ENCODE assay signal across 10 cellular contexts in genomic region chr2:131528981-131529863, GRCh38. TPM values are rescaled to one million over a fixed set of nuclear protein-coding genes. Genes with fewer than 3 reads are reported as not detected.
A peak's percentile ranks its signal among the peaks of the same experiment; 100 is the strongest.
DNase-seq lines count a peak whose midpoint lies in the region; ATAC-seq and TF ChIP-seq lines count a peak whose summit lies in the region.
"Not testable (repeated sequence)": the region's sequence is repeated elsewhere in the genome, so short reads cannot be mapped to it uniquely, and the experiment has no call there.
"Had no signal": no experiment of that assay in that cellular context is flagged by ENCODE, and none has a peak within 500 bp of the region (broad histone marks: within the 10 kb centered on the region; RNA-seq: fewer than 3 reads in every experiment).

No MANE protein-coding gene starts in this region.

- H3K27ac Mint-ChIP-seq in activated CD4-positive, alpha-beta memory T cell treated with anti-CD3 and anti-CD28 coated beads, Interleukin-2, amount 10 ng/mL, durations not matched to agents 7 days and 5 days; endodermal cell; mesothelial cell of epicardium; stimulated activated naive CD8-positive, alpha-beta T cell treated with anti-CD3 and anti-CD28 coated beads, Interleukin-15, amount 100 ng/mL, for 72 hours: not testable (repeated sequence)

- TF ChIP-seq CTCF in GM12864 (IDR thresholded peaks at IDR 0.05; ENCODE audit: low read depth, low read length, missing control alignments); endodermal cell (conservative IDR thresholded peaks at IDR 0.05); mesothelial cell of epicardium (IDR thresholded peaks at IDR 0.05; ENCODE audit: unreplicated experiment): not testable (repeated sequence)

- POLR2A ChIA-PET in activated CD4-positive, alpha-beta memory T cell treated with anti-CD3 and anti-CD28 coated beads, Interleukin-2, amount 10 ng/mL, durations not matched to agents 7 days and 5 days (lab: Charles Lee): not testable (repeated sequence)

- not testable (repeated sequence) for H3K9me3 ChIP-seq in endodermal cell (ENCODE audit: control insufficient read depth, low read length)

- peak; percentile 57 for DNase-seq in GM12864 (ENCODE audit: low read depth)
- DNase-seq in activated CD4-positive, alpha-beta memory T cell treated with anti-CD3 and anti-CD28 coated beads, Interleukin-2, amount 10 ng/mL, durations not matched to agents 7 days and 5 days: not testable (repeated sequence)
- DNase-seq in endodermal cell: peak; percentile 56
- DNase-seq in mesothelial cell of epicardium (ENCODE audit: low spot score in 2 of 2, unreplicated experiment in 2 of 2): peak in 1 of 2 experiments; percentile 33
- DNase-seq in stimulated activated naive CD8-positive, alpha-beta T cell treated with anti-CD3 and anti-CD28 coated beads, Interleukin-15, amount 100 ng/mL, for 72 hours: peak in 1 of 2 donors; percentile 16

- 80 to 86% methylated on average over 15 to 25 of the region's 26 CpGs for WGBS in endodermal cell (ENCODE audit: insufficient coverage in 1 of 2, insufficient read length in 1 of 2), 2 experiments

- H3K4me3 Mint-ChIP-seq in activated CD4-positive, alpha-beta memory T cell treated with anti-CD3 and anti-CD28 coated beads, Interleukin-2, amount 10 ng/mL, durations not matched to agents 7 days and 5 days: peak overlapping the region; percentile 52
- peak overlapping the region; percentile 69 for H3K4me3 Mint-ChIP-seq in endodermal cell
- peak overlapping the region; percentile 56 for H3K4me3 Mint-ChIP-seq in mesothelial cell of epicardium
- peak overlapping the region; percentile 57 to 83 for H3K4me3 Mint-ChIP-seq in stimulated activated naive CD8-positive, alpha-beta T cell treated with anti-CD3 and anti-CD28 coated beads, Interleukin-15, amount 100 ng/mL, for 72 hours

- H3K36me3 Mint-ChIP-seq in activated CD4-positive, alpha-beta memory T cell treated with anti-CD3 and anti-CD28 coated beads, Interleukin-2, amount 10 ng/mL, durations not matched to agents 7 days and 5 days (ENCODE audit: low read depth); endodermal cell (ENCODE audit: low read depth); mesothelial cell of epicardium: not testable (repeated sequence)

- peak; percentile 58 for ATAC-seq in GM19455 (IDR thresholded peaks at IDR 0.05; ENCODE audit: unreplicated experiment)
- ATAC-seq in HG02840 (IDR thresholded peaks at IDR 0.05; ENCODE audit: low FRiP score, unreplicated experiment): peak; percentile 39
- peak; percentile 55 for ATAC-seq in HG03565 (IDR thresholded peaks at IDR 0.05; ENCODE audit: unreplicated experiment)
- ATAC-seq in stimulated activated naive CD8-positive, alpha-beta T cell treated with anti-CD3 and anti-CD28 coated beads, Interleukin-15, amount 100 ng/mL, for 72 hours: peak; percentile 44

- not testable (repeated sequence) for H3K27ac ChIP-seq in endodermal cell (ENCODE audit: low read depth, low read length)

- H3K9ac ChIP-seq in endodermal cell (ENCODE audit: extremely low read depth, low read length, poor library complexity, severe bottlenecking): not testable (repeated sequence)

- H3K4me1 ChIP-seq in endodermal cell (ENCODE audit: control insufficient read depth, insufficient read depth, low read length): not testable (repeated sequence)

- peaks cover 21% of the 10 kb centered on the region for H3K4me1 Mint-ChIP-seq in activated CD4-positive, alpha-beta memory T cell treated with anti-CD3 and anti-CD28 coated beads, Interleukin-2, amount 10 ng/mL, durations not matched to agents 7 days and 5 days
- H3K4me1 Mint-ChIP-seq in endodermal cell: not testable (repeated sequence)
- peaks cover 10% of the 10 kb centered on the region for H3K4me1 Mint-ChIP-seq in mesothelial cell of epicardium
- H3K4me1 Mint-ChIP-seq in stimulated activated naive CD8-positive, alpha-beta T cell treated with anti-CD3 and anti-CD28 coated beads, Interleukin-15, amount 100 ng/mL, for 72 hours: peaks cover 29% of the 10 kb centered on the region

- H3K36me3 ChIP-seq in endodermal cell (ENCODE audit: control insufficient read depth, insufficient read depth, low read length): not testable (repeated sequence)

- CTCF ChIA-PET in activated CD4-positive, alpha-beta memory T cell treated with anti-CD3 and anti-CD28 coated beads, Interleukin-2, amount 10 ng/mL, durations not matched to agents 7 days and 5 days (lab: Charles Lee): interaction anchor here (1.4 to 1.7 kb wide), 3 partner anchors 35 to 115 kb away, joined by 3 to 5 read pairs (median 4); no protein-coding TSS in a partner anchor

- not testable (repeated sequence) for H3K9me3 Mint-ChIP-seq in activated CD4-positive, alpha-beta memory T cell treated with anti-CD3 and anti-CD28 coated beads, Interleukin-2, amount 10 ng/mL, durations not matched to agents 7 days and 5 days; endodermal cell; mesothelial cell of epicardium; stimulated activated naive CD8-positive, alpha-beta T cell treated with anti-CD3 and anti-CD28 coated beads, Interleukin-15, amount 100 ng/mL, for 72 hours

- peak overlapping the region; percentile 68 for H3K4me3 ChIP-seq in GM12864 (ENCODE audit: low read depth, low read length)
- not testable (repeated sequence) for H3K4me3 ChIP-seq in endodermal cell (ENCODE audit: low read length)

- H3K27me3 Mint-ChIP-seq in activated CD4-positive, alpha-beta memory T cell treated with anti-CD3 and anti-CD28 coated beads, Interleukin-2, amount 10 ng/mL, durations not matched to agents 7 days and 5 days; mesothelial cell of epicardium (ENCODE audit: low read depth); stimulated activated naive CD8-positive, alpha-beta T cell treated with anti-CD3 and anti-CD28 coated beads, Interleukin-15, amount 100 ng/mL, for 72 hours: not testable (repeated sequence)
- H3K27me3 Mint-ChIP-seq in endodermal cell (ENCODE audit: insufficient read depth): peaks cover 15% of the 10 kb centered on the region

- H3K27me3 ChIP-seq in endodermal cell (ENCODE audit: control insufficient read depth, insufficient read depth, low read length, poor library complexity, severe bottlenecking): not testable (repeated sequence)

RNA-seq across cellular contexts. Expression of gene CCDC74A, which starts 1.5 kb away (rescaled TPM):
- total RNA-seq in activated CD4-positive, alpha-beta memory T cell treated with anti-CD3 and anti-CD28 coated beads, Interleukin-2, amount 10 ng/mL, durations not matched to agents 7 days and 5 days: 1 to 10 TPM; 4.5 to 5.2 TPM
- 10 to 100 TPM; 17.3 to 29.9 TPM for total RNA-seq in endodermal cell
- polyA plus RNA-seq in endodermal cell (2013, experiment 1 of 2): 42.5 TPM
- 46.0 TPM for polyA plus RNA-seq in endodermal cell (2013, experiment 2 of 2)
- 9.6 to 11.0 TPM (median 10.9 TPM) in 3 replicates for total RNA-seq in mesothelial cell of epicardium

RNA-seq across cellular contexts. Expression of gene MZT2A, which starts 37.0 kb away (rescaled TPM):
- total RNA-seq in activated CD4-positive, alpha-beta memory T cell treated with anti-CD3 and anti-CD28 coated beads, Interleukin-2, amount 10 ng/mL, durations not matched to agents 7 days and 5 days: 100 to 1,000 TPM; 249 to 267 TPM
- total RNA-seq in endodermal cell (100 to 1,000 TPM; 133 to 144 TPM), mesothelial cell of epicardium (106 to 109 TPM (median 106 TPM) in 3 replicates)
- 105 TPM for polyA plus RNA-seq in endodermal cell (2013, experiment 1 of 2)
- polyA plus RNA-seq in endodermal cell (2013, experiment 2 of 2): 98.1 TPM

RNA-seq across cellular contexts. Expression of gene TUBA3D, which starts 53.3 kb away (rescaled TPM):
- not detected for total RNA-seq in activated CD4-positive, alpha-beta memory T cell treated with anti-CD3 and anti-CD28 coated beads, Interleukin-2, amount 10 ng/mL, durations not matched to agents 7 days and 5 days
- total RNA-seq in endodermal cell: not detected
- not detected for polyA plus RNA-seq in endodermal cell (2013, experiment 1 of 2)
- not detected for polyA plus RNA-seq in endodermal cell (2013, experiment 2 of 2)
- total RNA-seq in mesothelial cell of epicardium: not detected in 3 replicates
- total RNA-seq: bronchial epithelial cell, fibroblast of villous mesenchyme had no signal
